Comparison of ENCODE assay signal across 8 cellular contexts in the genomic region with DNA sequence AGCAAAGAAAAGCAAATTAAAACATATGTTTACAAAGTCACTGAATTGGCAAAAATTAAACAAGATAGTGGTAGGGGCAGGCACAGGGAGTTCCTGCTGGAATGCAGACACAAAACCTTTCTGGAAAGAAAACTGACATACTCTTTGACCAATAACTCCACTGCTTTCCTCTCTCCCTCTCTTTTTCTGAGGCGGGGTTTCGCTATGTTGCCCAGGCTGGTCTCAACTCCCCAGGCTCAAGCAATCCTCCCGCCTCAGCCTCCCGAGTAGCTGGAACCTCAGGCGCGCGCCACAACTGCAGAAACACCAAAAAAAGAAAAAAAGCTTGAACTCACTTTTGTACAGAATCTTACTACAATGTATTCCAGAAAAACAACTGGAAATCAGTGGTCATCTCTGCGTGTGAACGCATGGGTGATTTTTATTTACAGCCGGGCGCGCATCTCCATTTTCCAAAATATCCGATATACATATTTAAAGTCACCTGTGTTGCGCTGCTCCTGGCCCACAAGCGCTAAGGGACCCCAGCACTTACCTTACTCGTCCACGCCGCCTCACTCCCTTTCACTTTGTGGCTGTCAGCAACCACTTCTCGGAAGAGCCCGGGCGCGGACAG. TPM values are rescaled to one million over a fixed set of nuclear protein-coding genes. Genes with fewer than 3 reads are reported as not detected.
A peak's percentile ranks its signal among the peaks of the same experiment; 100 is the strongest.
DNase-seq lines count a peak whose midpoint lies in the region; ATAC-seq and TF ChIP-seq lines count a peak whose summit lies in the region.

No MANE protein-coding gene starts in this region.

- H3K4me3 ChIP-seq in ACC112 (ENCODE audit: low read depth, low read length) = peak overlapping the region; percentile 97
- peak overlapping the region; percentile 89 for H3K4me3 ChIP-seq in SK-N-MC
- H3K4me3 ChIP-seq in endodermal cell (ENCODE audit: low read length) = peak overlapping the region; percentile 92
- H3K4me3 ChIP-seq in mucosa of descending colon = peak overlapping the region; percentile 60
- peak overlapping the region; percentile 83 to 86 for H3K4me3 ChIP-seq in aorta (ENCODE audit: low read length in 2 of 2)

- peak overlapping the region; percentile 96 for H3K4me3 Mint-ChIP-seq in endodermal cell

- H3K27me3 ChIP-seq in ACC112 (ENCODE audit: insufficient read depth, low read length) = no peaks in the 10 kb centered on the region
- H3K27me3 ChIP-seq in endodermal cell (ENCODE audit: control insufficient read depth, insufficient read depth, low read length, poor library complexity, severe bottlenecking) = no peaks in the 10 kb centered on the region
- no peaks in the 10 kb centered on the region for H3K27me3 ChIP-seq in aorta (ENCODE audit: control insufficient read depth in 1 of 2, insufficient read depth in 2 of 2, low read length in 1 of 2)

- H3K9me3 ChIP-seq in SK-N-MC (ENCODE audit: low read depth, low read length) (no peaks in the 10 kb centered on the region), endodermal cell (ENCODE audit: control insufficient read depth, low read length) (no peaks in the 10 kb centered on the region), mucosa of descending colon (no peaks in the 10 kb centered on the region), aorta (ENCODE audit: control insufficient read depth, low read length) (no peaks in the 10 kb centered on the region)

- ATAC-seq in GM18498 (IDR thresholded peaks at IDR 0.05; ENCODE audit: unreplicated experiment) (peak; percentile 39), mucosa of descending colon (peak; percentile 43), aorta (ENCODE audit: low FRiP score) (peak; percentile 67), GM19023 (IDR thresholded peaks at IDR 0.05; ENCODE audit: unreplicated experiment) (no peak), GM21723 (IDR thresholded peaks at IDR 0.05; ENCODE audit: unreplicated experiment) (no peak)

- TF ChIP-seq CTCF in endodermal cell (conservative IDR thresholded peaks at IDR 0.05) = no peak
- TF ChIP-seq CTCF in mucosa of descending colon (IDR thresholded peaks at IDR 0.05) = no peak

- no peaks in the 10 kb centered on the region for H3K27me3 Mint-ChIP-seq in endodermal cell (ENCODE audit: insufficient read depth)

- H3K9me3 Mint-ChIP-seq in endodermal cell = no peaks in the 10 kb centered on the region

- H3K36me3 ChIP-seq in ACC112 (ENCODE audit: insufficient read depth, low read length) (peaks cover 14% of the 10 kb centered on the region), SK-N-MC (ENCODE audit: insufficient read depth, low read length) (peaks cover 10% of the 10 kb centered on the region; the same call in 1 of the 2 replicates), endodermal cell (ENCODE audit: control insufficient read depth, insufficient read depth, low read length) (peaks cover 45% of the 10 kb centered on the region), mucosa of descending colon (ENCODE audit: low read depth) (peaks cover 5% of the 10 kb centered on the region), aorta (ENCODE audit: control insufficient read depth in 1 of 2, insufficient read depth in 2 of 2, low read length in 1 of 2) (peaks cover 2 to 4% of the 10 kb centered on the region in 2 donors)

- intact Hi-C loops in mucosa of descending colon (cut with DNase I, micrococcal nuclease) = no loop called here
- intact Hi-C loops in aorta (cut with DNase I) = no loop called here

- peak overlapping the region; percentile 87 for H3K27ac Mint-ChIP-seq in endodermal cell

- DNase-seq in SK-N-MC (ENCODE audit: low read depth, low spot score) (no peak), endodermal cell (no peak), mucosa of descending colon (peak in 1 of 3 donors; percentile 12), aorta (no peak)

- peaks cover 16% of the 10 kb centered on the region for H3K4me1 Mint-ChIP-seq in endodermal cell

- peak overlapping the region; percentile 72 for H2AFZ ChIP-seq in ACC112 (ENCODE audit: low read length, unreplicated experiment)

- H3K79me2 ChIP-seq in ACC112 (ENCODE audit: control insufficient read depth, insufficient read depth, low read length, unreplicated experiment) = peaks cover 69% of the 10 kb centered on the region

- peaks cover 27% of the 10 kb centered on the region for H3K4me1 ChIP-seq in ACC112 (ENCODE audit: control insufficient read depth, insufficient read depth, low read length, unreplicated experiment)
- H3K4me1 ChIP-seq in endodermal cell (ENCODE audit: control insufficient read depth, insufficient read depth, low read length) = peaks cover 14% of the 10 kb centered on the region
- peaks cover 26% of the 10 kb centered on the region for H3K4me1 ChIP-seq in mucosa of descending colon (ENCODE audit: low read depth)
- H3K4me1 ChIP-seq in aorta (ENCODE audit: control insufficient read depth in 1 of 2, insufficient read depth in 2 of 2, low read length in 2 of 2) = peaks cover 0 to 4% of the 10 kb centered on the region in 2 donors

- WGBS in endodermal cell (ENCODE audit: insufficient coverage in 1 of 2, insufficient read length in 1 of 2), 2 experiments = 0 to 1% methylated on average over 10 to 22 of the region's 22 CpGs
- 1% methylated on average over 22 of the region's 22 CpGs for WGBS in aorta, 2 donors

- peaks cover 44% of the 10 kb centered on the region for H3K36me3 Mint-ChIP-seq in endodermal cell (ENCODE audit: low read depth)

- H3K9ac ChIP-seq in SK-N-MC (ENCODE audit: insufficient read length) (peak overlapping the region; percentile 85), endodermal cell (ENCODE audit: extremely low read depth, low read length, poor library complexity, severe bottlenecking) (peak overlapping the region; percentile 84)

- H3K27ac ChIP-seq in ACC112 (ENCODE audit: low read depth, low read length) (peak overlapping the region; percentile 61), SK-N-MC (no peak overlapping the region), endodermal cell (ENCODE audit: low read depth, low read length) (peak overlapping the region; percentile 69), aorta (ENCODE audit: low read depth in 1 of 2, low read length in 2 of 2) (peak overlapping the region in 1 of 2 donors; percentile 68)

RNA-seq across cellular contexts. Expression of a gene that starts 0.5 kb away (rescaled TPM):
- total RNA-seq in endodermal cell (10 to 100 TPM; 10.6 to 13.1 TPM), mucosa of descending colon (10 to 100 TPM in 2 of 3 donors, 1 to 10 TPM in 1; 9.8 to 14.5 (median 12.0) TPM), aorta (10 to 100 TPM in 1 of 2 donors, 1 to 10 TPM in 1; 8.9 to 11.8 TPM)
- 9.8 TPM for polyA plus RNA-seq in endodermal cell (2013, experiment 1 of 2)
- 9.8 TPM for polyA plus RNA-seq in endodermal cell (2013, experiment 2 of 2)
- polyA plus RNA-seq in aorta = 1 to 10 TPM; 7.3 to 8.9 TPM

RNA-seq across cellular contexts. Expression of a gene that starts 0.7 kb away (rescaled TPM):
- 10 to 100 TPM; 66.9 to 80.1 TPM for total RNA-seq in endodermal cell
- 49.3 TPM for polyA plus RNA-seq in endodermal cell (2013, experiment 1 of 2)
- 42.3 TPM for polyA plus RNA-seq in endodermal cell (2013, experiment 2 of 2)
- 10 to 100 TPM; 56.0 to 75.9 (median 62.7) TPM for total RNA-seq in mucosa of descending colon
- 10 to 100 TPM; 58.1 to 63.4 TPM for total RNA-seq in aorta
- polyA plus RNA-seq in aorta = 10 to 100 TPM; 22.4 to 77.4 TPM

RNA-seq across cellular contexts. Expression of a gene that starts 29.9 kb away (rescaled TPM):
- total RNA-seq in endodermal cell = under 1 TPM in 1 of 2 donors, not detected in 1; 0.69 TPM
- 0.21 TPM for polyA plus RNA-seq in endodermal cell (2013, experiment 1 of 2)
- polyA plus RNA-seq in endodermal cell (2013, experiment 2 of 2) = not detected
- under 1 TPM in 1 of 3 donors, not detected in 2; 0.51 TPM for total RNA-seq in mucosa of descending colon
- under 1 TPM in 1 of 2 donors, not detected in 1; 0.49 TPM for total RNA-seq in aorta
- polyA plus RNA-seq in aorta = 1 to 10 TPM; 1.1 to 4.8 TPM

RNA-seq across cellular contexts. Expression of a gene that starts 38.6 kb away (rescaled TPM):
- total RNA-seq in endodermal cell = 1 to 10 TPM; 3.9 to 9.5 TPM
- polyA plus RNA-seq in endodermal cell (2013, experiment 1 of 2) = 15.7 TPM
- polyA plus RNA-seq in endodermal cell (2013, experiment 2 of 2) = 11.9 TPM
- 1 to 10 TPM in 1 of 3 donors, under 1 TPM in 2; 0.38 to 4.6 (median 0.51) TPM for total RNA-seq in mucosa of descending colon
- 10 to 100 TPM; 19.4 to 83.0 TPM for total RNA-seq in aorta
- 10 to 100 TPM in 1 of 2 donors, 1 to 10 TPM in 1; 3.5 to 34.7 TPM for polyA plus RNA-seq in aorta

Comparison
In these comparisons a context has a peak if more than half of its experiments do, and no peak if none do; other contexts are left out.
1. ATAC-seq: peak in GM18498 (single experiment), mucosa of descending colon (single experiment) and aorta (single experiment); none in GM19023 (single experiment) and GM21723 (single experiment).
2. Peak in every context shown above with its lines, with median percentiles within 50 percentile points of each other: H3K4me3 ChIP-seq.